Comparison of ENCODE assay signal across 24 cellular contexts in the genomic region with DNA sequence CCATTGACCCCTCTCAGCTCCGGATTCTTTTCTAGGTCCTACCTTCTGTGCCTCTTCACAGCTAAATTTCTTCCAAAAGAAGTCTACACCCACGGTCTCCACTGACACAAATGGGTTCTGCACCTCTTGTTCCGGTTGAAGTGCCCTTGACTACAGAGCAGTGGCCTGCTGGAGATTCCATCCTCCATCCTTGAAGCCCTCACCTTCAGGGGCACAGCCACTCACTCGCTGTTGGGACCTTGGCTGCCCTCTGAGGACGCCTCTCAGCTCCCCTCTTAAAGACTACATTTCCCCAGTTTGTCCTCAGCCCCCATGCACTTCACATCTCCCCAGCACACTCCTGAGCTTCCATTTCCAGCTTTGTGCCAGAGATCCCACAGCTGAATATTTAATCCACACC.
DNase-seq lines count a peak whose midpoint lies in the region; ATAC-seq and TF ChIP-seq lines count a peak whose summit lies in the region.
"Had no signal": no experiment of that assay in that cellular context is flagged by ENCODE, and none has a peak within 500 bp of the region (broad histone marks: within the 10 kb centered on the region; RNA-seq: fewer than 3 reads in every experiment).

No MANE protein-coding gene starts in this region.

- H2AFZ ChIP-seq in neural progenitor cell (replicated peaks), result no peak overlapping the region

- no peak for TF ChIP-seq POLR2A in vagina (IDR thresholded peaks at IDR 0.05)

- H4K20me1 ChIP-seq in neural progenitor cell (ENCODE audit: low read depth), result no peaks in the 10 kb centered on the region

- no peaks in the 10 kb centered on the region for H3F3A ChIP-seq in neural progenitor cell (ENCODE audit: low read depth)

- H3K27me3 ChIP-seq in right atrium auricular region (no peaks in the 10 kb centered on the region), right cardiac atrium (ENCODE audit: control insufficient read depth, insufficient read depth) (no peaks in the 10 kb centered on the region), endodermal cell (ENCODE audit: control insufficient read depth, insufficient read depth, low read length, poor library complexity, severe bottlenecking) (no peaks in the 10 kb centered on the region), neural progenitor cell (no peaks in the 10 kb centered on the region), vagina (no peaks in the 10 kb centered on the region)

- no peak overlapping the region for H3K4me2 ChIP-seq in neural progenitor cell
- H3K4me2 ChIP-seq: KMS-11 had no signal

- H3K36me3 Mint-ChIP-seq in endodermal cell (ENCODE audit: low read depth), result peaks cover 19% of the 10 kb centered on the region
- H3K36me3 Mint-ChIP-seq in neural progenitor cell, result peaks cover 34% of the 10 kb centered on the region

- H3K27ac ChIP-seq in right atrium auricular region, result no peak overlapping the region
- no peak overlapping the region for H3K27ac ChIP-seq in right cardiac atrium (ENCODE audit: low read length)
- H3K27ac ChIP-seq in endodermal cell (ENCODE audit: low read depth, low read length), result no peak overlapping the region
- H3K27ac ChIP-seq in neural progenitor cell, result no peak overlapping the region
- H3K27ac ChIP-seq in vagina, result no peak overlapping the region
- H3K27ac ChIP-seq: KMS-11, RWPE1 had no signal

- DNase-seq in right atrium auricular region (ENCODE audit: low spot score) (peak; percentile 11), right cardiac atrium (no peak), endodermal cell (peak; percentile 16), neural progenitor cell (ENCODE audit: low spot score) (no peak), vagina (ENCODE audit: extremely low spot score in 2 of 2) (peak; percentile 42 to 67), H4 (ENCODE audit: low spot score) (no peak)
- DNase-seq: DMS53; GDM1; H9; HFFc6; NCI-H1105; NCI-H146; NCI-H2029; NCI-H226; NCI-H510A treated with DMSO at 0.1 percent for 48 hours; NCI-H774; NK-92 treated with Interleukin-12 subunit alpha and Interleukin-12 subunit beta, amount 100 ng/mL, for 24 hours; SHP77 treated with DMSO at 0.1 percent for 48 hours had no signal

- no peaks in the 10 kb centered on the region for H3K4me1 Mint-ChIP-seq in endodermal cell
- no peaks in the 10 kb centered on the region for H3K4me1 Mint-ChIP-seq in neural progenitor cell
- H3K4me1 Mint-ChIP-seq: B cell had no signal

- H3K36me3 ChIP-seq in right atrium auricular region (peaks cover 16% of the 10 kb centered on the region), endodermal cell (ENCODE audit: control insufficient read depth, insufficient read depth, low read length) (no peaks in the 10 kb centered on the region), neural progenitor cell (no peaks in the 10 kb centered on the region), vagina (peaks cover 0 to 20% of the 10 kb centered on the region in 2 donors)

- H3K9ac ChIP-seq in endodermal cell (ENCODE audit: extremely low read depth, low read length, poor library complexity, severe bottlenecking), result no peak overlapping the region
- no peak overlapping the region for H3K9ac ChIP-seq in neural progenitor cell
- H3K9ac ChIP-seq: KMS-11 had no signal

- H3K9me3 Mint-ChIP-seq in endodermal cell, result peaks cover 5% of the 10 kb centered on the region
- H3K9me3 Mint-ChIP-seq in neural progenitor cell, result peaks cover 8% of the 10 kb centered on the region
- H3K9me3 Mint-ChIP-seq: HFFc6 had no signal

- H3K4me3 ChIP-seq in right atrium auricular region (no peak overlapping the region), right cardiac atrium (ENCODE audit: low read length) (no peak overlapping the region), endodermal cell (ENCODE audit: low read length) (no peak overlapping the region), neural progenitor cell (no peak overlapping the region), vagina (no peak overlapping the region)

- no peaks in the 10 kb centered on the region for H3K79me2 ChIP-seq in neural progenitor cell (ENCODE audit: low read depth)

- no peak for ATAC-seq in right cardiac atrium
- ATAC-seq in GM18519 (IDR thresholded peaks at IDR 0.05; ENCODE audit: low FRiP score, unreplicated experiment), result no peak
- ATAC-seq in HG03469 (IDR thresholded peaks at IDR 0.05; ENCODE audit: unreplicated experiment), result no peak

- intact Hi-C loops in right cardiac atrium (cut with DNase I), result no loop called here
- intact Hi-C loops in vagina (cut with DNase I), result no loop called here

- H3K4me1 ChIP-seq in right atrium auricular region, result no peaks in the 10 kb centered on the region
- no peaks in the 10 kb centered on the region for H3K4me1 ChIP-seq in right cardiac atrium (ENCODE audit: control insufficient read depth, insufficient read depth, low read length)
- H3K4me1 ChIP-seq in endodermal cell (ENCODE audit: control insufficient read depth, insufficient read depth, low read length), result no peaks in the 10 kb centered on the region
- H3K4me1 ChIP-seq in neural progenitor cell, result no peaks in the 10 kb centered on the region
- H3K4me1 ChIP-seq in vagina, result peaks cover 6% of the 10 kb centered on the region

- H3K27ac Mint-ChIP-seq in endodermal cell (no peak overlapping the region), neural progenitor cell (peak overlapping the region; percentile 6)
- H3K27ac Mint-ChIP-seq: B cell, CD14-positive monocyte, HFFc6 had no signal

- no peaks in the 10 kb centered on the region for H3K27me3 Mint-ChIP-seq in endodermal cell (ENCODE audit: insufficient read depth)
- H3K27me3 Mint-ChIP-seq in neural progenitor cell (ENCODE audit: insufficient read depth, low read depth), result peaks cover 6% of the 10 kb centered on the region
- H3K27me3 Mint-ChIP-seq: B cell had no signal

- TF ChIP-seq CTCF in right atrium auricular region (IDR thresholded peaks at IDR 0.05) (no peak), endodermal cell (conservative IDR thresholded peaks at IDR 0.05) (no peak), neural progenitor cell (IDR thresholded peaks at IDR 0.05) (no peak), vagina (IDR thresholded peaks at IDR 0.05) (no peak)

- 80% methylated on average over 5 of the region's 5 CpGs for WGBS in right cardiac atrium
- WGBS in endodermal cell (ENCODE audit: insufficient coverage in 1 of 2, insufficient read length in 1 of 2), 2 experiments, result 94 to 100% methylated on average over 5 of the region's 5 CpGs

- H3K4me3 Mint-ChIP-seq in endodermal cell (no peak overlapping the region), neural progenitor cell (no peak overlapping the region)
- H3K4me3 Mint-ChIP-seq: B cell, CD14-positive monocyte, H9, HFFc6 had no signal

- H3K9me3 ChIP-seq in right atrium auricular region (no peaks in the 10 kb centered on the region), right cardiac atrium (ENCODE audit: control insufficient read depth, low read length) (no peaks in the 10 kb centered on the region), endodermal cell (ENCODE audit: control insufficient read depth, low read length) (peaks cover 5% of the 10 kb centered on the region), neural progenitor cell (ENCODE audit: low read depth) (no peaks in the 10 kb centered on the region), vagina (no peaks in the 10 kb centered on the region)

Comparison
In these comparisons a context has a peak if more than half of its experiments do, and no peak if none do; other contexts are left out.
1. DNase-seq: peak in right atrium auricular region (single experiment), endodermal cell (single experiment) and vagina (2 of 2); none in right cardiac atrium (0 of 3), neural progenitor cell (single experiment) and H4 (single experiment).